ENCODE assay signal across 23 cellular contexts in the genomic region with DNA sequence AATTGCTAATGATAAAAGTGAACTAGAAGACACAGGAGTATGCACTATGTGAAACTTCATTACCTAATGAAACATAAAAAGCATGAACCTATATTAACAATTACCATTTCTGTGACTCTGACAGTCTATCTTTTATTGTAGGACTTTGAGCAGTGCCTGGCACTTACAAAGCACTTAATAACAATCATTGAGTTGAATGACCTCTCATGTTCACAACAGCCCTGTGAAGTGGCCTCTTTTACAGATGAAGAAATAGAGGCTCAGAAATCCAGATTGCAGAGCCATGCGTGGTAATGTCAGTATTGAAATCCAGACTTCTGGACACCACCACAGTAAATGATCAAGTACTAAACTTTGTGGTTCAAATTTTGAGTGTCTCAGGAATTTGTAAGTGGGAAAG.
"Had no signal": no experiment of that assay in that cellular context is flagged by ENCODE, and none has a peak within 500 bp of the region (broad histone marks: within the 10 kb centered on the region; RNA-seq: fewer than 3 reads in every experiment).

No MANE protein-coding gene starts in this region.

- DNase-seq: cortex of kidney; dorsolateral prefrontal cortex; effector CD8-positive, alpha-beta T cell; foreskin melanocyte; head of caudate nucleus; kidney; left cardiac atrium; left ventricle myocardium superior; mesendoderm; naive B cell; occipital lobe; psoas muscle; retina; right lobe of liver; spleen; stimulated activated CD4-positive, alpha-beta T cell treated with anti-CD3 and anti-CD28 coated beads, Interleukin-15, amount 100 ng/mL, for 24 hours; stimulated activated CD4-positive, alpha-beta T cell treated with anti-CD3 and anti-CD28 coated beads, Interleukin-1b, Interleukin-23, amount 100 ng/mL, for 48 hours; stimulated activated CD4-positive, alpha-beta T cell treated with anti-CD3 and anti-CD28 coated beads, Interleukin-4, amount 100 ng/mL, for 4 hours; stimulated activated naive B cell treated with anti-CD40 and anti-IgM and Interleukin-4, amounts not matched to agents 10 μg/mL and 1 μg/mL and 100 μg/mL, for 72 hours; stimulated activated naive CD8-positive, alpha-beta T cell treated with anti-CD3 and anti-CD28 coated beads, Interleukin-15, amount 100 ng/mL, for 72 hours had no signal

- H3K36me3 ChIP-seq: right lobe of liver, spleen, thoracic aorta had no signal

- H3K9me3 Mint-ChIP-seq: naive B cell; nephron; stimulated activated naive CD8-positive, alpha-beta T cell treated with anti-CD3 and anti-CD28 coated beads, Interleukin-15, amount 100 ng/mL, for 72 hours had no signal

- H3K9me3 ChIP-seq: psoas muscle, right lobe of liver, spleen, thoracic aorta had no signal

- H3K79me2 ChIP-seq: hepatocyte had no signal

- H3K4me1 Mint-ChIP-seq: nephron; stimulated activated naive CD8-positive, alpha-beta T cell treated with anti-CD3 and anti-CD28 coated beads, Interleukin-15, amount 100 ng/mL, for 72 hours had no signal

- H3K27me3 Mint-ChIP-seq: naive B cell; stimulated activated naive B cell treated with anti-CD40 and anti-IgM and Interleukin-4, amounts not matched to agents 10 μg/mL and 1 μg/mL and 100 μg/mL, for 72 hours had no signal

- H3K4me2 ChIP-seq: hepatocyte had no signal

- H3K4me3 ChIP-seq: dorsolateral prefrontal cortex, hepatocyte, psoas muscle, right lobe of liver, spleen, thoracic aorta had no signal

- H3K4me3 Mint-ChIP-seq: naive B cell; nephron; stimulated activated naive B cell treated with anti-CD40 and anti-IgM and Interleukin-4, amounts not matched to agents 10 μg/mL and 1 μg/mL and 100 μg/mL, for 72 hours; stimulated activated naive CD8-positive, alpha-beta T cell treated with anti-CD3 and anti-CD28 coated beads, Interleukin-15, amount 100 ng/mL, for 72 hours had no signal

- H3K27ac ChIP-seq: dorsolateral prefrontal cortex, hepatocyte, psoas muscle, right lobe of liver, spleen, thoracic aorta had no signal

- H3K36me3 Mint-ChIP-seq: stimulated activated naive B cell treated with anti-CD40 and anti-IgM and Interleukin-4, amounts not matched to agents 10 μg/mL and 1 μg/mL and 100 μg/mL, for 72 hours had no signal

- H3K27ac Mint-ChIP-seq: nephron; stimulated activated naive B cell treated with anti-CD40 and anti-IgM and Interleukin-4, amounts not matched to agents 10 μg/mL and 1 μg/mL and 100 μg/mL, for 72 hours; stimulated activated naive CD8-positive, alpha-beta T cell treated with anti-CD3 and anti-CD28 coated beads, Interleukin-15, amount 100 ng/mL, for 72 hours had no signal

- H3K27me3 ChIP-seq: dorsolateral prefrontal cortex, hepatocyte, right lobe of liver, spleen had no signal

- ATAC-seq: left cardiac atrium; left ventricle myocardium superior; psoas muscle; right lobe of liver; stimulated activated naive B cell treated with anti-CD40 and anti-IgM and Interleukin-4, amounts not matched to agents 10 μg/mL and 1 μg/mL and 100 μg/mL, for 72 hours; stimulated activated naive CD8-positive, alpha-beta T cell treated with anti-CD3 and anti-CD28 coated beads, Interleukin-15, amount 100 ng/mL, for 72 hours had no signal

- H2AFZ ChIP-seq: hepatocyte had no signal

- H3K4me1 ChIP-seq: psoas muscle, right lobe of liver, spleen had no signal
